ENCODE assay signal across 1 cellular context in genomic region chr10:15083674-15084501, GRCh38.
TF ChIP-seq lines count a peak whose summit lies in the region.

No MANE protein-coding gene starts in this region.

TF ChIP-seq in WTC11, 78 proteins besides CTCF, POLR2A, EP300 and RAD21 (continued from another document):
- TF ChIP-seq ZBTB43 (CRISPR knock-in tag; IDR thresholded peaks at IDR 0.05) = no peak
- no peak for TF ChIP-seq ATF1 (CRISPR knock-in tag; IDR thresholded peaks at IDR 0.05)
- TF ChIP-seq PRRX2 (CRISPR knock-in tag; IDR thresholded peaks at IDR 0.05) = no peak
- no peak for TF ChIP-seq PREB (CRISPR knock-in tag; IDR thresholded peaks at IDR 0.05; ENCODE audit: borderline replicate concordance)
- no peak for TF ChIP-seq JUN (CRISPR knock-in tag; IDR thresholded peaks at IDR 0.05)
- no peak for TF ChIP-seq GTF2I (CRISPR knock-in tag; conservative IDR thresholded peaks at IDR 0.05)
- TF ChIP-seq ZNF121 (CRISPR knock-in tag; IDR thresholded peaks at IDR 0.05) = no peak
- no peak for TF ChIP-seq USF2 (CRISPR knock-in tag; IDR thresholded peaks at IDR 0.05)
- no peak for TF ChIP-seq NFE2L1 (CRISPR knock-in tag; IDR thresholded peaks at IDR 0.05)
TF ChIP-seq in WTC11: peak in this region for 0.
